ENCODE assay signal across 8 cellular contexts in the genomic region with DNA sequence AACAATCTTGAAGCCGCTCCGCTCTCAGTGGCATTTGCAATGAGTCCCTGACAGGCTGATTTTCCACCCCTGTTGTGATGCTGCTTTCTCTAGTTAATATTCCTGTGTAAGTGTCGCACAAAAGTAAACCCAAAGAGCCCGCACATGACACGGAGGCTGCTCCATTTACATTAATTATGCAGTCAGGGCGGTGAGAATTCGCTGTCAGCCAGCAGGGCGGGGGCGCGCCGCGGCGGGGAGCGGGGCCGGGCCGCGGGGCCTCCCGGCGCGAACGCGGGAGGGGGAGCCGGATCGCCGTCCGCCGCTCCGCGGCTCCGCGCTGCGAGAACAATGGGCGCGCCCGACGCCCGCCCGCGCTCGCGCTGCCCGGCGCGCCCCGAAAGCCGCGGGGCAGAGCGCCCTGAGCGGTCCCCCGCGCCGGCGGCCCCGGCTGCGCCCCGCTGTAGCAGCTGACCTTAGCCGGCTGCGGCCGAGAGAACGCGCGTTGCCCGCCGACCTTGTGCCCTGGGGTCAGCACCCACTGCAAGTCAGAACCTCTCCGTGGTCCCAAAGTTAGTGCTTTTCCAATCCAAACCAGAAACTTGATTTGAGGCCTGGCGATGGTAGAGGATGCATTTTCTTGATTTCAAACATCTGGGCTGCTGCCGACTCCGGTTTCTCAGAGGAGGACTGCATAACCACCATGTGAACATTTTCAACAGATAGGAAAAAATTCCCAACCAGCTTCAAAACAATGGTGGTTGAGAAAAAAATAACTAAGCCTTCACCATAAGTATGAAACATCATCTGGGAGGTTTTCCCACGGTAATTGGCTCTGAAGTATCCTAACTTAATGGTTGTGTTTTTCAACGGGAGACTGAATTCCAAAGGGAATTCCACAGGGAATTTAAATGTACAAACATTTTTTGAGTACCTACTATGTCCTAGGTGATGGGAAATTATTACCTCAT.
DNase-seq lines count a peak whose midpoint lies in the region; ATAC-seq lines count a peak whose summit lies in the region.

No MANE protein-coding gene starts in this region.

- ATAC-seq in GM18861 (IDR thresholded peaks at IDR 0.05; ENCODE audit: unreplicated experiment), result no peak

- DNase-seq in NCI-H1436 (lab: John Stamatoyannopoulos, UW) (peak; percentile 51), NCI-H1436 treated with DMSO at 0.1 percent for 48 hours (lab: John Stamatoyannopoulos, UW) (no peak), LHCN-M2 (ENCODE audit: low read depth) (peak; percentile 47), kidney tubule cell (ENCODE audit: low spot score) (peak; percentile 29)
- DNase-seq in activated CD4-positive, alpha-beta T cell treated with anti-CD3 and anti-CD28 coated beads for 1 hour, result peak; percentile 19
- peak in 2 of 3 donors; percentile 5 to 16 for DNase-seq in stimulated activated CD4-positive, alpha-beta T cell treated with anti-CD3 and anti-CD28 coated beads, Interleukin-12 subunit alpha, Interleukin-12 subunit beta, amount 100 ng/mL, for 48 hours (ENCODE audit: low read depth in 2 of 3, low spot score in 1 of 3)

- H3K27ac ChIP-seq in cingulate gyrus (ENCODE audit: low read depth, low read length), result peak overlapping the region; percentile 65
